In genomic region chr4:1283711-1284110, GRCh38 we compare ENCODE assay signal across 15 cellular contexts. TPM values are rescaled to one million over a fixed set of nuclear protein-coding genes. Genes with fewer than 3 reads are reported as not detected.
DNase-seq lines count a peak whose midpoint lies in the region; ATAC-seq and TF ChIP-seq lines count a peak whose summit lies in the region.
"Had no signal": no experiment of that assay in that cellular context is flagged by ENCODE, and none has a peak within 500 bp of the region (broad histone marks: within the 10 kb centered on the region; RNA-seq: fewer than 3 reads in every experiment).

No MANE protein-coding gene starts in this region.

- intact Hi-C loops in colonic mucosa (cut with DNase I), result no loop called here

- H3K4me3 ChIP-seq in colonic mucosa (no peak overlapping the region), osteoblast (ENCODE audit: insufficient read depth, low read length) (no peak overlapping the region)
- H3K4me3 ChIP-seq: GM23248 had no signal

- peak; percentile 51 for DNase-seq in activated effector memory CD4-positive, alpha-beta T cell treated with anti-CD3 and anti-CD28 coated beads, Interleukin-2, amount 50 U/mL, for 16 hours
- no peak for DNase-seq in activated effector memory CD4-positive, alpha-beta T cell treated with Interleukin-2 at 50 U/mL for 16 hours
- peak; percentile 6 for DNase-seq in colonic mucosa
- DNase-seq in osteoblast (ENCODE audit: insufficient read length, low spot score, missing footprints), result peak; percentile 17
- no peak for DNase-seq in DMS 273 treated with DMSO at 0.1 percent for 48 hours (lab: John Stamatoyannopoulos, UW)
- DNase-seq: C1 segment of cervical spinal cord; Calu3; CD4-positive, alpha-beta memory T cell; COR-L47; DMS153; DND-41; GM23248; H7; HCEC 1CT had no signal

- no peak overlapping the region for H2AFZ ChIP-seq in osteoblast (ENCODE audit: low read length)
- H2AFZ ChIP-seq: GM23248 had no signal

- H3K9me3 ChIP-seq in colonic mucosa, result no peaks in the 10 kb centered on the region
- H3K9me3 ChIP-seq in osteoblast (ENCODE audit: low read depth, low read length), result no peaks in the 10 kb centered on the region

- no peaks in the 10 kb centered on the region for H3K27me3 ChIP-seq in colonic mucosa
- H3K27me3 ChIP-seq in osteoblast (ENCODE audit: insufficient read depth, low read length), result no peaks in the 10 kb centered on the region

- no peak overlapping the region for H3K9ac ChIP-seq in colonic mucosa (ENCODE audit: low read depth in 2 of 2, low read length in 2 of 2)
- H3K9ac ChIP-seq: GM23248 had no signal

- no peaks in the 10 kb centered on the region for H3K79me2 ChIP-seq in osteoblast (ENCODE audit: insufficient read depth, low read length)

- H3K4me1 ChIP-seq in colonic mucosa, result no peaks in the 10 kb centered on the region
- peaks cover 1% of the 10 kb centered on the region for H3K4me1 ChIP-seq in osteoblast (ENCODE audit: insufficient read depth, low read length)

- H3K36me3 ChIP-seq in colonic mucosa (no peaks in the 10 kb centered on the region), osteoblast (ENCODE audit: insufficient read depth, low read length) (no peaks in the 10 kb centered on the region)

- TF ChIP-seq CTCF in colonic mucosa (IDR thresholded peaks at IDR 0.05) (no peak), osteoblast (IDR thresholded peaks at IDR 0.05; ENCODE audit: extremely low read depth, low read depth, low read length) (no peak)

- no peak for ATAC-seq in HG02981 (IDR thresholded peaks at IDR 0.05; ENCODE audit: unreplicated experiment)

- H3K27ac ChIP-seq in colonic mucosa, result no peak overlapping the region
- H3K27ac ChIP-seq in osteoblast (ENCODE audit: low read depth, low read length), result no peak overlapping the region
- H3K27ac ChIP-seq: GM23248 had no signal

- no peak overlapping the region for H3K4me2 ChIP-seq in osteoblast (ENCODE audit: insufficient read depth, low read length)

- H4K20me1 ChIP-seq in osteoblast (ENCODE audit: insufficient read depth, low read length), result no peaks in the 10 kb centered on the region

RNA-seq across cellular contexts. Expression of gene MAEA, which starts 6.0 kb away (rescaled TPM):
- total RNA-seq in colonic mucosa (100 to 1,000 TPM in 1 of 2 donors, 10 to 100 TPM in 1; 65.8 to 124 TPM), osteoblast (55.7 and 70.6 TPM in 2 replicates)

RNA-seq across cellular contexts. Expression of gene CTBP1, which starts 34.8 kb away (rescaled TPM):
- total RNA-seq in colonic mucosa, result 100 to 1,000 TPM; 137 to 200 TPM
- total RNA-seq in osteoblast, result 246 and 262 TPM in 2 replicates

Comparison
In these comparisons a context has a peak if more than half of its experiments do, and no peak if none do; other contexts are left out.
1. DNase-seq: peak in activated effector memory CD4-positive, alpha-beta T cell treated with anti-CD3 and anti-CD28 coated beads, Interleukin-2, amount 50 U/mL, for 16 hours (single experiment), colonic mucosa (single experiment) and osteoblast (single experiment); none in activated effector memory CD4-positive, alpha-beta T cell treated with Interleukin-2 at 50 U/mL for 16 hours (single experiment) and DMS 273 treated with DMSO at 0.1 percent for 48 hours (single experiment).